In genomic region chr16:32115562-32115961, GRCh38 we compare ENCODE assay signal across 8 cellular contexts.
DNase-seq lines count a peak whose midpoint lies in the region; ATAC-seq and TF ChIP-seq lines count a peak whose summit lies in the region.
"Not testable (repeated sequence)": the region's sequence is repeated elsewhere in the genome, so short reads cannot be mapped to it uniquely, and the experiment has no call there.

No MANE protein-coding gene starts in this region.

- H3K27ac ChIP-seq in CD4-positive, CD25-positive, alpha-beta regulatory T cell (ENCODE audit: insufficient read depth, low read length, poor library complexity, severe bottlenecking); HEK293 (ENCODE audit: extremely low read depth, low read depth, low read length); Panc1 (ENCODE audit: low read length); tibial artery: not testable (repeated sequence)

- H3K9me3 Mint-ChIP-seq in CD4-positive, CD25-positive, alpha-beta regulatory T cell; activated naive CD4-positive, alpha-beta T cell treated with anti-CD3 and anti-CD28 coated beads, Interleukin-2, amount 10 ng/mL, durations not matched to agents 7 days and 5 days; dendritic cell treated with granulocyte-macrophage colony-stimulating factor and Interleukin-4, amounts not matched to agents 40 ng/mL and 50 ng/mL, for 4 days: not testable (repeated sequence)

- intact Hi-C loops in Panc1 (cut with micrococcal nuclease; ENCODE audit: unreplicated experiment); dendritic cell treated with granulocyte-macrophage colony-stimulating factor and Interleukin-4, amounts not matched to agents 40 ng/mL and 50 ng/mL, for 4 days (cut with micrococcal nuclease); left cardiac atrium (cut with DNase I); posterior vena cava (cut with DNase I); tibial artery (cut with DNase I; ENCODE audit: low total_unique reads): not testable (repeated sequence)

- not testable (repeated sequence) for H3K27me3 ChIP-seq in CD4-positive, CD25-positive, alpha-beta regulatory T cell (ENCODE audit: control insufficient read depth, insufficient read depth, low read length); Panc1 (ENCODE audit: control insufficient read depth, insufficient read depth, low read length)
- H3K27me3 ChIP-seq in tibial artery = peaks cover 0 to 14% of the 10 kb centered on the region in 2 donors

- POLR2A ChIA-PET in HEK293 (lab: Yijun Ruan, JAX); Panc1 (lab: Charles Lee): not testable (repeated sequence)

- ATAC-seq in CD4-positive, CD25-positive, alpha-beta regulatory T cell (ENCODE audit: low read depth in 2 of 2); Panc1; left cardiac atrium: not testable (repeated sequence)

- in situ Hi-C loops in Panc1 (cut with HindIII; ENCODE audit: low pct_unique_long_range_greater_than_20kb, low sequenced_read_pairs) = not testable (repeated sequence)

- H3K9me3 ChIP-seq in CD4-positive, CD25-positive, alpha-beta regulatory T cell (ENCODE audit: control insufficient read depth in 2 of 2, low read length in 2 of 2); HEK293 (ENCODE audit: control insufficient read depth, insufficient read depth, low read depth, low read length); Panc1 (ENCODE audit: control insufficient read depth, insufficient read depth, low read depth, low read length); tibial artery: not testable (repeated sequence)

- not testable (repeated sequence) for TF ChIP-seq CTCF in HEK293 (tag by site-specific recombination; IDR thresholded peaks at IDR 0.05); Panc1 (IDR thresholded peaks at IDR 0.05); tibial artery (IDR thresholded peaks at IDR 0.05)

- not testable (repeated sequence) for DNase-seq in CD4-positive, CD25-positive, alpha-beta regulatory T cell; Panc1 (ENCODE audit: low read depth, low spot score); activated naive CD4-positive, alpha-beta T cell treated with anti-CD3 and anti-CD28 coated beads, Interleukin-2, amount 10 ng/mL, durations not matched to agents 7 days and 5 days
- DNase-seq in left cardiac atrium (peak; percentile 13), posterior vena cava (ENCODE audit: low spot score) (peak; percentile 26), tibial artery (peak in 1 of 2 donors; percentile 45)

- CTCF ChIA-PET in HEK293 (lab: Yijun Ruan, JAX) = interaction anchor here (0.6 kb wide), 1 partner anchor 285 kb away, joined by 4 read pairs; no protein-coding TSS in a partner anchor
- CTCF ChIA-PET in Panc1 (lab: Charles Lee); activated naive CD4-positive, alpha-beta T cell treated with anti-CD3 and anti-CD28 coated beads, Interleukin-2, amount 10 ng/mL, durations not matched to agents 7 days and 5 days (lab: Charles Lee): not testable (repeated sequence)

- not testable (repeated sequence) for BruUV-seq in Panc1 (replicated peaks; lab: Mats Ljungman, UMichigan)

- not testable (repeated sequence) for H3K36me3 Mint-ChIP-seq in CD4-positive, CD25-positive, alpha-beta regulatory T cell; activated naive CD4-positive, alpha-beta T cell treated with anti-CD3 and anti-CD28 coated beads, Interleukin-2, amount 10 ng/mL, durations not matched to agents 7 days and 5 days; dendritic cell treated with granulocyte-macrophage colony-stimulating factor and Interleukin-4, amounts not matched to agents 40 ng/mL and 50 ng/mL, for 4 days (ENCODE audit: low read depth)

- not testable (repeated sequence) for H3K4me1 Mint-ChIP-seq in CD4-positive, CD25-positive, alpha-beta regulatory T cell; activated naive CD4-positive, alpha-beta T cell treated with anti-CD3 and anti-CD28 coated beads, Interleukin-2, amount 10 ng/mL, durations not matched to agents 7 days and 5 days; dendritic cell treated with granulocyte-macrophage colony-stimulating factor and Interleukin-4, amounts not matched to agents 40 ng/mL and 50 ng/mL, for 4 days (ENCODE audit: low read depth)

- H3K4me3 Mint-ChIP-seq in CD4-positive, CD25-positive, alpha-beta regulatory T cell = peak overlapping the region in 3 of 4 donors; percentile 61 to 70 (median 65)
- peak overlapping the region; percentile 37 for H3K4me3 Mint-ChIP-seq in activated naive CD4-positive, alpha-beta T cell treated with anti-CD3 and anti-CD28 coated beads, Interleukin-2, amount 10 ng/mL, durations not matched to agents 7 days and 5 days
- peak overlapping the region; percentile 37 for H3K4me3 Mint-ChIP-seq in dendritic cell treated with granulocyte-macrophage colony-stimulating factor and Interleukin-4, amounts not matched to agents 40 ng/mL and 50 ng/mL, for 4 days

- H3K27me3 Mint-ChIP-seq in CD4-positive, CD25-positive, alpha-beta regulatory T cell = peaks cover 18% of the 10 kb centered on the region
- H3K27me3 Mint-ChIP-seq in activated naive CD4-positive, alpha-beta T cell treated with anti-CD3 and anti-CD28 coated beads, Interleukin-2, amount 10 ng/mL, durations not matched to agents 7 days and 5 days = peaks cover 29% of the 10 kb centered on the region
- peaks cover 14% of the 10 kb centered on the region for H3K27me3 Mint-ChIP-seq in dendritic cell treated with granulocyte-macrophage colony-stimulating factor and Interleukin-4, amounts not matched to agents 40 ng/mL and 50 ng/mL, for 4 days

- not testable (repeated sequence) for H3K4me1 ChIP-seq in CD4-positive, CD25-positive, alpha-beta regulatory T cell (ENCODE audit: control insufficient read depth, insufficient read depth, low read length, poor library complexity, severe bottlenecking); HEK293 (ENCODE audit: control insufficient read depth, insufficient read depth, low read length); Panc1 (ENCODE audit: control insufficient read depth, insufficient read depth, low read length); tibial artery

- H3K36me3 ChIP-seq in CD4-positive, CD25-positive, alpha-beta regulatory T cell (ENCODE audit: control insufficient read depth, insufficient read depth, low read length); HEK293 (ENCODE audit: control insufficient read depth in 2 of 2, insufficient read depth in 1 of 2, low read length in 2 of 2); Panc1 (ENCODE audit: control insufficient read depth, insufficient read depth, low read length); tibial artery: not testable (repeated sequence)

- H3K4me3 ChIP-seq in CD4-positive, CD25-positive, alpha-beta regulatory T cell (ENCODE audit: low read depth, low read length) = not testable (repeated sequence)
- peak overlapping the region; percentile 54 for H3K4me3 ChIP-seq in HEK293 (ENCODE audit: low read depth, low read length)
- H3K4me3 ChIP-seq in Panc1 (ENCODE audit: low read depth in 2 of 2, low read length in 2 of 2) = peak overlapping the region; percentile 11 to 48; a peak in 3 of 4 replicates
- H3K4me3 ChIP-seq in tibial artery = peak overlapping the region; percentile 33 to 59

- H3K27ac Mint-ChIP-seq in CD4-positive, CD25-positive, alpha-beta regulatory T cell; activated naive CD4-positive, alpha-beta T cell treated with anti-CD3 and anti-CD28 coated beads, Interleukin-2, amount 10 ng/mL, durations not matched to agents 7 days and 5 days; dendritic cell treated with granulocyte-macrophage colony-stimulating factor and Interleukin-4, amounts not matched to agents 40 ng/mL and 50 ng/mL, for 4 days: not testable (repeated sequence)

TF ChIP-seq in HEK293, 187 proteins besides CTCF, POLR2A, EP300 and RAD21:
- TF ChIP-seq GLIS1 (tag by site-specific recombination; IDR thresholded peaks at IDR 0.05) = peak; percentile 39; the same call in 1 of the 2 replicates
